In the genomic region with DNA sequence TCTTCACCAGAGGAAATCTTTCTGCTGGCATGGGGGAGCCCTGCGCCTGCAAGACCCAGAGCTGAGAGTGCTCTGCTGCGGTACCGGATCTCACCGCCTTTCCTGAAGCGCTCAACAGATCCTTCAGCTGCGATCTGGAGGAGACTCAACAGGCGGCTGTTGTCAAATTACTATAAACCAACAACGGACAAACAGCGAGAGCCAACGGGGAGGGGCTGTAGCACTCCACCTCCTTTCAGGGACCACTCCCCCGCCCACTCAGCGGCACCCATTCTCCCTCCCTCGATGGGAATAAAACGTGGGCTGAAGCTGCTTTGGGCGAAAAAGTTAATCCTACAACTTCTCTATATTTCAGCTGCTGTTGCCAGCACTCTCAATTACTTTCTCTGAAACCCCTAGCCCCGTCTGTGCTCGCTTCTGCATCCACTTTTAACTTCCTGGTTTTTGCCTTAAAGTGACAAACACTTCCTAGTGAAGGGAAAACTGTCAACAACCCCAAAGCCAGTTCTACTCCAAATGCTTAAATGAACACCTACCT, we compare ENCODE assay signal across 9 cellular contexts. TPM values are rescaled to one million over a fixed set of nuclear protein-coding genes. Genes with fewer than 3 reads are reported as not detected.
A peak's percentile ranks its signal among the peaks of the same experiment; 100 is the strongest.
DNase-seq lines count a peak whose midpoint lies in the region; ATAC-seq and TF ChIP-seq lines count a peak whose summit lies in the region.
"Had no signal": no experiment of that assay in that cellular context is flagged by ENCODE, and none has a peak within 500 bp of the region (broad histone marks: within the 10 kb centered on the region; RNA-seq: fewer than 3 reads in every experiment).

A gene with protein sequence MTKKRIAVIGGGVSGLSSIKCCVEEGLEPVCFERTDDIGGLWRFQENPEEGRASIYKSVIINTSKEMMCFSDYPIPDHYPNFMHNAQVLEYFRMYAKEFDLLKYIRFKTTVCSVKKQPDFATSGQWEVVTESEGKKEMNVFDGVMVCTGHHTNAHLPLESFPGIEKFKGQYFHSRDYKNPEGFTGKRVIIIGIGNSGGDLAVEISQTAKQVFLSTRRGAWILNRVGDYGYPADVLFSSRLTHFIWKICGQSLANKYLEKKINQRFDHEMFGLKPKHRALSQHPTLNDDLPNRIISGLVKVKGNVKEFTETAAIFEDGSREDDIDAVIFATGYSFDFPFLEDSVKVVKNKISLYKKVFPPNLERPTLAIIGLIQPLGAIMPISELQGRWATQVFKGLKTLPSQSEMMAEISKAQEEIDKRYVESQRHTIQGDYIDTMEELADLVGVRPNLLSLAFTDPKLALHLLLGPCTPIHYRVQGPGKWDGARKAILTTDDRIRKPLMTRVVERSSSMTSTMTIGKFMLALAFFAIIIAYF (minus strand): TSS at position 147 of the 538 bp plus-strand sequence. CDS start 310 bp downstream, outside the sequence.

- 0% methylated on average over 17 of the region's 17 CpGs for WGBS in prostate gland

- DNase-seq in AG08396 (ENCODE audit: low spot score) (peak; percentile 81), HPDE6-E6E7 (ENCODE audit: extremely low spot score) (peak; percentile 46), SKM-1 (lab: John Stamatoyannopoulos, UW; ENCODE audit: unreplicated experiment) (peak; percentile 67), amygdala (lab: John Stamatoyannopoulos, UW) (peak in 37 of 56 donors; percentile 5 to 65 (median 17)), right atrium auricular region (ENCODE audit: low spot score) (peak; percentile 79), prostate gland (ENCODE audit: low spot score) (peak; percentile 68), DMS 273 (lab: John Stamatoyannopoulos, UW; ENCODE audit: unreplicated experiment) (no peak)

- H3K27ac ChIP-seq in right atrium auricular region: peak within 1 kb of the TSS; percentile 59 to 71
- H3K27ac ChIP-seq in prostate gland: peak within 1 kb of the TSS; percentile 68 to 71

- TF ChIP-seq POLR2A in prostate gland (IDR thresholded peaks at IDR 0.05): no peak

- H3K9me3 ChIP-seq in right atrium auricular region: no peaks in the 10 kb centered on the region
- no peaks in the 10 kb centered on the region for H3K9me3 ChIP-seq in prostate gland

- H3K36me3 ChIP-seq in right atrium auricular region (no peaks in the 10 kb centered on the region), prostate gland (no peaks in the 10 kb centered on the region)

- peak; percentile 77 for ATAC-seq in GM19035 (IDR thresholded peaks at IDR 0.05; ENCODE audit: unreplicated experiment)
- ATAC-seq: HCT116 had no signal

- H3K4me3 ChIP-seq in right atrium auricular region (peak within 1 kb of the TSS; percentile 56 to 68), prostate gland (peak within 1 kb of the TSS; percentile 32 to 47)

- H3K27me3 ChIP-seq in right atrium auricular region (no peaks in the 10 kb centered on the region), prostate gland (replicated peaks; ENCODE audit: insufficient read depth) (no peaks in the 10 kb centered on the region)

- TF ChIP-seq CTCF in right atrium auricular region (IDR thresholded peaks at IDR 0.05) (peak in 1 of 2 donors; percentile 19), prostate gland (IDR thresholded peaks at IDR 0.05) (peak in 3 of 4 experiments; percentile 8 to 45 (median 37))

- intact Hi-C loops in prostate gland (cut with DNase I): no loop called here

- H3K4me1 ChIP-seq in right atrium auricular region (peaks cover 0 to 7% of the 10 kb centered on the region in 2 donors), prostate gland (replicated peaks) (no peaks in the 10 kb centered on the region)

RNA-seq across cellular contexts. Expression of the gene that starts here (rescaled TPM):
- total RNA-seq in right atrium auricular region (1 to 10 TPM in 1 of 2 donors, under 1 TPM in 1; 0.86 to 1.1 TPM), prostate gland (10 to 100 TPM in 1 of 2 donors, 1 to 10 TPM in 1; 9.1 to 19.3 TPM)

Comparison
In these comparisons a context has a peak if more than half of its experiments do, and no peak if none do; other contexts are left out.
1. RNA of the gene that starts here (total RNA-seq): 9.1 to 19.3 TPM in prostate gland; 0.86 to 1.1 TPM in right atrium auricular region; every median in the first group is over 4 times any median in the second.